In the genomic region with DNA sequence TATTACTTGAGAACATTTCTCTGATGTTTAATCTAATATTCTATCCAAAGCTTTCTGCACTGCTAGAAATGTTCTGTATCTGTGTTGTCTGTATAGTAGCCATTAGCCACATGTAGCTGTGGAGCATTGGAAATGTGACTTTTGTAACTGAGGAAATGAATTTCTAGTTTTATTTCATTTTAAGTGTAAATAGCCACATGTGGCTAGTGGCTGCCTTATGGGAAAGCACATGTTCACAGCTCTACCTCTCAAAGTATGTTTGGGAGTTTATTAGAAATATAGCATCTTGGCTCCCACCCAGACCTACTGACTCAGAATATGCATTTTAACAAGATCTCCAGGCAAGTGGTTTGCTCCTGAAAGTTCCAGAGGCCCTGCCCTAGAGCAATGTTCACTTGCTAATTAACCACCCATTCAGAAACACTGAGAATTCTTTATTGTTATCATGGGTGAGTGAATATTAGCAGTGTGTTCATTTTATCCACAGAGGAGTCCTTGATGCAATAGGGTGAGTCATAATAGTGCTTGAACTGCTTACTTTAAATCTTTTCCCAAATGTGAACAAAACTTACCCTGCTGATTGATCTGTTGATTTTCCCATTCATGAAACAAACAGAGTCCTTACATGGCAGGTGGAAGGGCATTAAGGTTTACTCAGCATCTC, we compare ENCODE assay signal across 9 cellular contexts.
A peak's percentile ranks its signal among the peaks of the same experiment; 100 is the strongest.
DNase-seq lines count a peak whose midpoint lies in the region; ATAC-seq and TF ChIP-seq lines count a peak whose summit lies in the region.
"Had no signal": no experiment of that assay in that cellular context is flagged by ENCODE, and none has a peak within 500 bp of the region (broad histone marks: within the 10 kb centered on the region; RNA-seq: fewer than 3 reads in every experiment).

No MANE protein-coding gene starts in this region.

- intact Hi-C loops in activated CD4-positive, alpha-beta T cell treated with anti-CD3 and anti-CD28 coated beads for 36 hours (cut with DNase I, micrococcal nuclease): no loop called here
- intact Hi-C loops in CD4-positive, alpha-beta T cell (cut with DNase I, micrococcal nuclease): no loop called here

- CTCF ChIA-PET in activated CD4-positive, alpha-beta T cell treated with anti-CD3 and anti-CD28 coated beads for 36 hours (lab: Charles Lee): interaction anchor here (0.8 to 1.2 kb wide), 2 partner anchors 14 to 306 kb away, joined by 3 read pairs; no protein-coding TSS in a partner anchor
- CTCF ChIA-PET in CD4-positive, alpha-beta T cell (lab: Charles Lee): no interaction called here

- TF ChIP-seq CTCF in AG10803 (conservative IDR thresholded peaks at IDR 0.05; ENCODE audit: low read length): no peak
- no peak for TF ChIP-seq CTCF in RWPE2 (IDR thresholded peaks at IDR 0.05; ENCODE audit: poor library complexity, severe bottlenecking)
- TF ChIP-seq CTCF in fibroblast of villous mesenchyme (IDR thresholded peaks at IDR 0.05; ENCODE audit: insufficient read depth, low read depth, low read length): no peak
- TF ChIP-seq CTCF in CD4-positive, alpha-beta T cell (IDR thresholded peaks at IDR 0.05): no peak

- H3K4me1 ChIP-seq in RWPE2 (ENCODE audit: insufficient read depth, poor library complexity, severe bottlenecking): no peaks in the 10 kb centered on the region

- no peak overlapping the region for H3K27ac ChIP-seq in RWPE2 (ENCODE audit: poor library complexity, severe bottlenecking)
- H3K27ac ChIP-seq in CD4-positive, alpha-beta T cell (ENCODE audit: low read depth, low read length): no peak overlapping the region

- H3K9me3 Mint-ChIP-seq in activated CD4-positive, alpha-beta T cell treated with anti-CD3 and anti-CD28 coated beads for 36 hours (ENCODE audit: low read depth): no peaks in the 10 kb centered on the region
- H3K9me3 Mint-ChIP-seq in CD4-positive, alpha-beta T cell: no peaks in the 10 kb centered on the region

- H3K36me3 Mint-ChIP-seq in T-helper 17 cell (ENCODE audit: low read depth): no peaks in the 10 kb centered on the region
- H3K36me3 Mint-ChIP-seq in activated CD4-positive, alpha-beta T cell treated with anti-CD3 and anti-CD28 coated beads for 36 hours (ENCODE audit: low read depth): no peaks in the 10 kb centered on the region
- H3K36me3 Mint-ChIP-seq in CD4-positive, alpha-beta T cell (ENCODE audit: low read depth): no peaks in the 10 kb centered on the region

- POLR2A ChIA-PET in activated CD4-positive, alpha-beta T cell treated with anti-CD3 and anti-CD28 coated beads for 36 hours (lab: Charles Lee): no interaction called here
- POLR2A ChIA-PET in CD4-positive, alpha-beta T cell (lab: Charles Lee): no interaction called here

- no peaks in the 10 kb centered on the region for H3K27me3 ChIP-seq in RWPE2 (ENCODE audit: insufficient read depth, poor library complexity, severe bottlenecking)
- H3K27me3 ChIP-seq in CD4-positive, alpha-beta T cell (ENCODE audit: control insufficient read depth, insufficient read depth, low read length): no peaks in the 10 kb centered on the region

- no peak overlapping the region for H3K27ac Mint-ChIP-seq in T-helper 17 cell
- H3K27ac Mint-ChIP-seq in activated CD4-positive, alpha-beta T cell treated with anti-CD3 and anti-CD28 coated beads for 36 hours: no peak overlapping the region
- H3K27ac Mint-ChIP-seq in CD4-positive, alpha-beta T cell: no peak overlapping the region

- H3K4me3 ChIP-seq in AG10803 (ENCODE audit: low read length) (no peak overlapping the region), RWPE2 (ENCODE audit: severe bottlenecking) (no peak overlapping the region), fibroblast of villous mesenchyme (ENCODE audit: low read depth, low read length) (no peak overlapping the region)

- H3K9me3 ChIP-seq in RWPE2 (ENCODE audit: severe bottlenecking): no peaks in the 10 kb centered on the region
- H3K9me3 ChIP-seq in T-helper 17 cell (ENCODE audit: control insufficient read depth, low read length, poor library complexity, severe bottlenecking): no peaks in the 10 kb centered on the region
- H3K9me3 ChIP-seq in CD4-positive, alpha-beta T cell (ENCODE audit: control insufficient read depth, low read length): no peaks in the 10 kb centered on the region

- ATAC-seq in RWPE2 (ENCODE audit: low read depth) (peak; percentile 79), T-helper 17 cell (no peak)
- ATAC-seq in activated CD4-positive, alpha-beta T cell treated with anti-CD3 and anti-CD28 coated beads for 36 hours: no peak
- ATAC-seq in CD4-positive, alpha-beta T cell (ENCODE audit: poor library complexity): no peak

- H3K36me3 ChIP-seq in RWPE2 (ENCODE audit: low read depth): no peaks in the 10 kb centered on the region

- peak; percentile 73 for DNase-seq in AG10803 (ENCODE audit: low read depth)
- peak; percentile 73 for DNase-seq in HCEC 1CT
- DNase-seq in RWPE2 (ENCODE audit: low spot score): no peak
- peak; percentile 75 for DNase-seq in fibroblast of villous mesenchyme (ENCODE audit: low read depth)
- no peak for DNase-seq in T-helper 17 cell
- DNase-seq in medulla oblongata (ENCODE audit: extremely low spot score): no peak
- DNase-seq in activated CD4-positive, alpha-beta T cell treated with anti-CD3 and anti-CD28 coated beads for 36 hours: no peak
- no peak for DNase-seq in CD4-positive, alpha-beta T cell
- DNase-seq: central memory CD4-positive, alpha-beta T cell had no signal

- no peaks in the 10 kb centered on the region for H3K27me3 Mint-ChIP-seq in T-helper 17 cell
- H3K27me3 Mint-ChIP-seq in activated CD4-positive, alpha-beta T cell treated with anti-CD3 and anti-CD28 coated beads for 36 hours: no peaks in the 10 kb centered on the region
- H3K27me3 Mint-ChIP-seq in CD4-positive, alpha-beta T cell: no peaks in the 10 kb centered on the region

- H3K4me1 Mint-ChIP-seq in T-helper 17 cell: peaks cover 6% of the 10 kb centered on the region
- H3K4me1 Mint-ChIP-seq in activated CD4-positive, alpha-beta T cell treated with anti-CD3 and anti-CD28 coated beads for 36 hours: no peaks in the 10 kb centered on the region
- H3K4me1 Mint-ChIP-seq in CD4-positive, alpha-beta T cell (ENCODE audit: low read depth): no peaks in the 10 kb centered on the region

- H3K4me3 Mint-ChIP-seq in T-helper 17 cell: no peak overlapping the region
- H3K4me3 Mint-ChIP-seq in activated CD4-positive, alpha-beta T cell treated with anti-CD3 and anti-CD28 coated beads for 36 hours: no peak overlapping the region
- H3K4me3 Mint-ChIP-seq in CD4-positive, alpha-beta T cell: no peak overlapping the region

Comparison
In these comparisons a context has a peak if more than half of its experiments do, and no peak if none do; other contexts are left out.
1. DNase-seq: peak in AG10803 (single experiment), HCEC 1CT (single experiment) and fibroblast of villous mesenchyme (single experiment); none in RWPE2 (single experiment), T-helper 17 cell (0 of 3), medulla oblongata (single experiment), activated CD4-positive, alpha-beta T cell treated with anti-CD3 and anti-CD28 coated beads for 36 hours (single experiment) and CD4-positive, alpha-beta T cell (0 of 10).